31 cellular contexts compared by ENCODE assay signal in the genomic region with DNA sequence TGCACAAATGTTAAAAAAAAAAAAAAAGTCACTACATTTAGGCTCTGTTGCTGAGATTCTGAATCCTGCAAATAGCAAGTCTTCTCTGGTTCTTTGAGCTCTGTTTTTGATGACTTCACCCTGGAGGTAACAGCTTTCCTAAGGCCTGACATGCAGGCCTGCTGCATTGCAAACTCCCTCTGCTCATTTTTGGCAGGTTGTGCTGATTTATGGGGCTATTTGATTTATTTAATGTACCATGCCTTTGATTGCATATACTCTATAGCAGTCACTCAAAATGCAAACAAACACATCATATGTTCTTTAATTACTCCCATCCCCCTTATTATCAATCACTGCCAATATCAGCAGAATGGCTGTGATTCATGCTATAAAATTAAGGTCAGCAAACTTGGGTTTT.
"Had no signal": no experiment of that assay in that cellular context is flagged by ENCODE, and none has a peak within 500 bp of the region (broad histone marks: within the 10 kb centered on the region; RNA-seq: fewer than 3 reads in every experiment).

No MANE protein-coding gene starts in this region.

- H3K4me3 ChIP-seq: adrenal gland, body of pancreas, esophagus muscularis mucosa, gastrocnemius medialis, heart left ventricle had no signal

- H3K27ac ChIP-seq: adrenal gland, body of pancreas, esophagus muscularis mucosa, foreskin keratinocyte, gastrocnemius medialis, heart left ventricle had no signal

- ATAC-seq: activated CD4-positive, alpha-beta T cell treated with anti-CD3 and anti-CD28 coated beads for 36 hours; activated CD8-positive, alpha-beta memory T cell treated with anti-CD3 and anti-CD28 coated beads, Interleukin-2, amount 10 ng/mL, durations not matched to agents 7 days and 5 days; activated CD8-positive, alpha-beta T cell treated with anti-CD3 and anti-CD28 coated beads, Interleukin-2, amount 10 ng/mL, durations not matched to agents 7 days and 5 days; activated naive CD8-positive, alpha-beta T cell treated with anti-CD3 and anti-CD28 coated beads, Interleukin-2, amount 50 U/mL, for 24 hours; body of pancreas; effector memory CD8-positive, alpha-beta T cell; foreskin keratinocyte; gastrocnemius medialis; heart left ventricle had no signal

- DNase-seq: activated CD4-positive, alpha-beta memory T cell treated with anti-CD3 and anti-CD28 coated beads for 36 hours; activated CD4-positive, alpha-beta T cell treated with anti-CD3 and anti-CD28 coated beads for 36 hours; activated CD4-positive, alpha-beta T cell treated with anti-CD3 and anti-CD28 coated beads, Interleukin-2, amount 10 ng/mL, durations not matched to agents 24 days and 14 days; activated CD4-positive, CD25-positive, alpha-beta regulatory T cell; activated CD4-positive, CD25-positive, alpha-beta regulatory T cell treated with anti-CD3 and anti-CD28 coated beads, Interleukin-2, amount 50 U/mL, for 72 hours; activated CD8-positive, alpha-beta memory T cell treated with anti-CD3 and anti-CD28 coated beads, Interleukin-2, amount 10 ng/mL, durations not matched to agents 7 days and 5 days; activated CD8-positive, alpha-beta memory T cell treated with anti-CD3 and anti-CD28 coated beads, Interleukin-2, amount 50 U/mL, for 4 hours; activated CD8-positive, alpha-beta T cell treated with anti-CD3 and anti-CD28 coated beads, Interleukin-2, amount 10 ng/mL, durations not matched to agents 7 days and 5 days; activated effector memory CD4-positive, alpha-beta T cell treated with anti-CD3 and anti-CD28 coated beads, Interleukin-2, amount 50 U/mL, for 16 hours; activated naive CD4-positive, alpha-beta T cell treated with anti-CD3 and anti-CD28 coated beads for 36 hours; activated naive CD8-positive, alpha-beta T cell treated with anti-CD3 and anti-CD28 coated beads for 36 hours; activated naive CD8-positive, alpha-beta T cell treated with anti-CD3 and anti-CD28 coated beads, Interleukin-2, amount 50 U/mL, for 24 hours; activated T-cell treated with anti-CD3 and anti-CD28 coated beads, Interleukin-2, amount 50 U/mL, for 1 hour; activated T-cell treated with anti-CD3 and anti-CD28 coated beads, Interleukin-2, amount 50 U/mL, for 48 hours; adrenal gland; amygdala; aorta; body of pancreas; caudate nucleus; cortex of kidney; dermis blood vessel endothelial cell; effector CD4-positive, alpha-beta T cell; effector memory CD8-positive, alpha-beta T cell; erythroblast; foreskin keratinocyte; gastrocnemius medialis; glutamatergic neuron; heart left ventricle; hypothalamus; T1000 had no signal
